In genomic region chr6:100460650-100461204, GRCh38 we compare ENCODE assay signal across 11 cellular contexts. TPM values are rescaled to one million over a fixed set of nuclear protein-coding genes. Genes with fewer than 3 reads are reported as not detected.
DNase-seq lines count a peak whose midpoint lies in the region; FAIRE-seq and TF ChIP-seq lines count a peak whose summit lies in the region.
"Had no signal": no experiment of that assay in that cellular context is flagged by ENCODE, and none has a peak within 500 bp of the region (broad histone marks: within the 10 kb centered on the region; RNA-seq: fewer than 3 reads in every experiment).

No MANE protein-coding gene starts in this region.

- no peak for TF ChIP-seq POLR2A in transverse colon (IDR thresholded peaks at IDR 0.05)

- in situ Hi-C loops in transverse colon (cut with MboI; ENCODE audit: low pct_ligation_motif_present in 1 of 4, low pct_unique_long_range_greater_than_20kb in 1 of 4, low sequenced_read_pairs in 3 of 4): no loop called here

- no peak overlapping the region for H2BK5ac ChIP-seq in mesenchymal stem cell (ENCODE audit: low read depth, low read length, poor library complexity, severe bottlenecking)

- no peak overlapping the region for H3K4ac ChIP-seq in mesenchymal stem cell (ENCODE audit: low read depth in 1 of 2, low read length in 2 of 2)

- WGBS in mesenchymal stem cell: 0% methylated on average over 5 of the region's 9 CpGs
- WGBS in transverse colon (ENCODE audit: low coverage in 1 of 2), 2 donors: 4 to 18% methylated on average over 6 to 9 of the region's 9 CpGs

- peaks cover 0 to 15% (median 0%) of the 10 kb centered on the region in 11 experiments; a peak in 7 of 22 replicates for H4K20me1 ChIP-seq in BLaER1 treated with 17β-estradiol and CSF1 and Interleukin-3, amounts not matched to agents 10 nM and 100 nM
- H4K20me1 ChIP-seq in SU-DHL-6 (ENCODE audit: low read depth, low read length): no peaks in the 10 kb centered on the region

- H3K4me3 ChIP-seq in BLaER1 treated with 17β-estradiol and CSF1 and Interleukin-3, amounts not matched to agents 10 nM and 100 nM: no peak overlapping the region
- H3K4me3 ChIP-seq in SU-DHL-6 (ENCODE audit: insufficient read depth, low read length, poor library complexity, severe bottlenecking): no peak overlapping the region
- H3K4me3 ChIP-seq in mesenchymal stem cell (ENCODE audit: insufficient read depth in 1 of 2, low read depth in 1 of 2, low read length in 2 of 2): peak overlapping the region in 1 of 2 experiments; percentile 91
- no peak overlapping the region for H3K4me3 ChIP-seq in transverse colon

- no peaks in the 10 kb centered on the region for H3F3A ChIP-seq in SU-DHL-6 (ENCODE audit: insufficient read depth)

- no peak overlapping the region for H2BK120ac ChIP-seq in mesenchymal stem cell (ENCODE audit: low read depth, low read length)

- H3K9ac ChIP-seq in BLaER1 treated with 17β-estradiol and CSF1 and Interleukin-3, amounts not matched to agents 10 nM and 100 nM: no peak overlapping the region
- H3K9ac ChIP-seq in SU-DHL-6 (ENCODE audit: low read length) (no peak overlapping the region), mesenchymal stem cell (ENCODE audit: low read length) (peak overlapping the region; percentile 91)

- H3K79me1 ChIP-seq in mesenchymal stem cell (replicated peaks; ENCODE audit: low read length, poor library complexity, severe bottlenecking): no peaks in the 10 kb centered on the region

- no peak overlapping the region for H2AK5ac ChIP-seq in mesenchymal stem cell (ENCODE audit: low read length, severe bottlenecking)

- TF ChIP-seq CTCF in SU-DHL-6 (IDR thresholded peaks at IDR 0.05; ENCODE audit: insufficient read depth, low read length, poor library complexity, severe bottlenecking) (peak; percentile 9), transverse colon (IDR thresholded peaks at IDR 0.05) (no peak)

- H4K91ac ChIP-seq in mesenchymal stem cell (ENCODE audit: low read length): no peak overlapping the region

- no peaks in the 10 kb centered on the region for H3K9me2 ChIP-seq in SU-DHL-6 (replicated peaks; ENCODE audit: insufficient read depth, low read length)

- no peak overlapping the region for H2AFZ ChIP-seq in SU-DHL-6 (ENCODE audit: low read depth, low read length, severe bottlenecking)
- H2AFZ ChIP-seq in mesenchymal stem cell (ENCODE audit: low read depth, low read length): no peak overlapping the region

- no peak overlapping the region for H2BK15ac ChIP-seq in mesenchymal stem cell (ENCODE audit: low read depth, poor library complexity, severe bottlenecking)

- intact Hi-C loops in transverse colon (cut with DNase I; ENCODE audit: low total_unique reads): no loop called here

- H3K4me2 ChIP-seq in BLaER1 treated with 17β-estradiol and CSF1 and Interleukin-3, amounts not matched to agents 10 nM and 100 nM: peak overlapping the region in 9 of 11 experiments; percentile 55 to 83 (median 71); a peak in 11 of 22 replicates
- no peak overlapping the region for H3K4me2 ChIP-seq in SU-DHL-6 (ENCODE audit: low read depth, low read length, poor library complexity, severe bottlenecking)
- H3K4me2 ChIP-seq in mesenchymal stem cell (ENCODE audit: low read length, poor library complexity, severe bottlenecking): no peak overlapping the region

- H3K23ac ChIP-seq in mesenchymal stem cell (ENCODE audit: low read length in 2 of 2): no peak overlapping the region

- no peak overlapping the region for H2BK12ac ChIP-seq in mesenchymal stem cell (ENCODE audit: low read length in 2 of 2)

- DNase-seq in HTR-8/SVneo (ENCODE audit: insufficient read length, low spot score): peak; percentile 42
- DNase-seq in mesenchymal stem cell: no peak
- DNase-seq in transverse colon: no peak
- no peak for DNase-seq in NCI-H2029 (lab: John Stamatoyannopoulos, UW)
- DNase-seq in stimulated activated CD4-positive, alpha-beta T cell treated with anti-CD3 and anti-CD28 coated beads, Interleukin-2, amount 100 ng/mL, for 48 hours: no peak
- no peak for DNase-seq in activated CD4-positive, alpha-beta T cell treated with anti-CD3 and anti-CD28 coated beads for 1 hour
- DNase-seq: activated naive CD4-positive, alpha-beta T cell treated with anti-CD3 and anti-CD28 coated beads, Interleukin-2, amount 50 U/mL, for 16 hours; stimulated activated CD4-positive, alpha-beta T cell treated with anti-CD3 and anti-CD28 coated beads, Interleukin-1b, Interleukin-23, amount 100 ng/mL, for 48 hours had no signal

- peaks cover 98 to 100% (median 100%) of the 10 kb centered on the region in 11 experiments for H3K27me3 ChIP-seq in BLaER1 treated with 17β-estradiol and CSF1 and Interleukin-3, amounts not matched to agents 10 nM and 100 nM
- H3K27me3 ChIP-seq in SU-DHL-6 (ENCODE audit: low read length): no peaks in the 10 kb centered on the region
- H3K27me3 ChIP-seq in mesenchymal stem cell (ENCODE audit: control insufficient read depth in 1 of 2, insufficient read depth in 1 of 2, low read length in 2 of 2): peaks cover 36 to 84% of the 10 kb centered on the region in 2 experiments
- peaks cover 100% of the 10 kb centered on the region for H3K27me3 ChIP-seq in transverse colon

- H4K8ac ChIP-seq in mesenchymal stem cell (ENCODE audit: low read length): no peak overlapping the region

- no peak overlapping the region for H3K14ac ChIP-seq in mesenchymal stem cell (ENCODE audit: low read length in 2 of 2)

- no peak overlapping the region for H3K18ac ChIP-seq in mesenchymal stem cell (ENCODE audit: low read depth in 1 of 2, low read length in 2 of 2)

- H3K9me3 ChIP-seq in BLaER1 treated with 17β-estradiol and CSF1 and Interleukin-3, amounts not matched to agents 10 nM and 100 nM (replicated peaks in 1 of 11): peaks cover 57 to 63% (median 61%) of the 10 kb centered on the region in 11 experiments
- no peaks in the 10 kb centered on the region for H3K9me3 ChIP-seq in SU-DHL-6 (ENCODE audit: insufficient read depth, low read length)
- H3K9me3 ChIP-seq in mesenchymal stem cell (ENCODE audit: control insufficient read depth, low read length): peaks cover 8% of the 10 kb centered on the region
- H3K9me3 ChIP-seq in transverse colon: no peaks in the 10 kb centered on the region

- no peak for TF ChIP-seq EP300 in transverse colon (IDR thresholded peaks at IDR 0.05; ENCODE audit: low read depth)

- H3K36me3 ChIP-seq in BLaER1 treated with 17β-estradiol and CSF1 and Interleukin-3, amounts not matched to agents 10 nM and 100 nM: 0 out of 22 replicates have a peak, but pooled peaks cover 0 to 2% (median 0%) of the 10 kb centered on the region in 11 experiments
- H3K36me3 ChIP-seq in SU-DHL-6 (ENCODE audit: low read length): no peaks in the 10 kb centered on the region
- H3K36me3 ChIP-seq in mesenchymal stem cell (ENCODE audit: control insufficient read depth in 1 of 2, insufficient read depth in 2 of 2, low read depth in 1 of 2, low read length in 2 of 2): peaks cover 0 to 2% of the 10 kb centered on the region in 2 experiments
- H3K36me3 ChIP-seq in transverse colon: no peaks in the 10 kb centered on the region

- H3K4me1 ChIP-seq in BLaER1 treated with 17β-estradiol and CSF1 and Interleukin-3, amounts not matched to agents 10 nM and 100 nM: peaks cover 10 to 23% (median 15%) of the 10 kb centered on the region in 10 experiments
- peaks cover 27% of the 10 kb centered on the region for H3K4me1 ChIP-seq in mesenchymal stem cell (ENCODE audit: control insufficient read depth, insufficient read depth, low read depth, low read length)
- peaks cover 7 to 32% (median 14%) of the 10 kb centered on the region in 4 donors for H3K4me1 ChIP-seq in transverse colon

- no peak overlapping the region for H3K27ac ChIP-seq in BLaER1 treated with 17β-estradiol and CSF1 and Interleukin-3, amounts not matched to agents 10 nM and 100 nM
- H3K27ac ChIP-seq in SU-DHL-6 (ENCODE audit: low read depth, low read length) (no peak overlapping the region), mesenchymal stem cell (ENCODE audit: low read length, poor library complexity, severe bottlenecking) (no peak overlapping the region), transverse colon (no peak overlapping the region)

- no peaks in the 10 kb centered on the region for H3K79me2 ChIP-seq in SU-DHL-6 (ENCODE audit: insufficient read depth, low read length)

- FAIRE-seq in HTR-8/SVneo (lab: Jason Lieb, UNC): no peak
- FAIRE-seq: GM12891 had no signal

RNA-seq across cellular contexts. Expression of gene SIM1, which starts 4.0 kb away (rescaled TPM):
- polyA plus RNA-seq in mesenchymal stem cell (2013, experiment 1 of 2): not detected
- polyA plus RNA-seq in mesenchymal stem cell (2013, experiment 2 of 2): not detected
- total RNA-seq in transverse colon: not detected

Comparison
In these comparisons a context has a peak if more than half of its experiments do, and no peak if none do; other contexts are left out.
1. H3K4me2 ChIP-seq: peak in BLaER1 treated with 17β-estradiol and CSF1 and Interleukin-3, amounts not matched to agents 10 nM and 100 nM (9 of 11); none in SU-DHL-6 (single experiment) and mesenchymal stem cell (single experiment).